ENCODE assay signal across 8 cellular contexts in the genomic region with DNA sequence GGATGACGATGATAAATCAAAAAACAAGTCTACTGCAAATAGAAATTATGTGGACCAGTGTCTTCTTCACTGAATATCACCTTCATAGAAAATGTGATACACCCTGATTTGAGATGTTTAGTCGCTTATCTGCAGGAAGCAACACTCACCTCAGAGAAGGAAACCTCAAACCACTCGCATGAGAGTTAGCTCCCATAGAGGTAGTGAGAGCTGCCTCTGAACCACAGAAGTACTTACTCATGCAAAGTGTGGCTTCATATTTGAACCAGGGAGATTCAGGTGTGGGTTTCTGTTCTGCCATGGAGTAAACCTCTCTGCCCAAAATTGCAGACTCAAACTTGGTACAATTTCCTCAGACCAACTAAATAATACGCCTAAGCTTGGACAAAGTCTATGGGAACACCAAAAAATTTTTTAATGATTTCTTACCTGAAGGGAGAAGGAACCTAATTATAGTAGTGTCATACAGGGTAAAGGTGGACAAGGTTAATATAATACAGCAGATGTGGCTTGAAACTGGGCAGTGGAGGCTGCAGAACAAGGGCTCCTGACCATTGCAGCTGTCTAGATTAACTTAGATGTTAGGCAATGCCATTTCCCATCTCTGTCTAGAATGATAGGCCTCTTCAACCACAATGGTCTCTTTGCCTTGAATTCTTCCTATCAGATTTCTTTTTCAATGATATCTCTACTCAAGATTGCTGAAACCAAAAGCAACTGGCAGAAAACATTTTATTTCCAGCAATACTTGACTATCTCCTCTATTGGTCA. TPM values are rescaled to one million over a fixed set of nuclear protein-coding genes. Genes with fewer than 3 reads are reported as not detected.
DNase-seq lines count a peak whose midpoint lies in the region; ATAC-seq, FAIRE-seq and TF ChIP-seq lines count a peak whose summit lies in the region.

No MANE protein-coding gene starts in this region.

- H3K27ac ChIP-seq in K562 (ENCODE audit: extremely low read depth, low read depth, low read length) (no peak overlapping the region), stomach (peak overlapping the region in 2 of 5 donors; percentile 1 to 57)

- WGBS in K562 (ENCODE audit: insufficient coverage, low coverage, missing lambda C conversion rate) = 18% methylated on average over 4 of the region's 4 CpGs
- WGBS in stomach, 5 donors = 62 to 87% (median 75%) methylated on average over 4 of the region's 4 CpGs

- H3K9me1 ChIP-seq in K562 (ENCODE audit: control insufficient read depth, insufficient read depth, low read length) = no peaks in the 10 kb centered on the region

- H2AFZ ChIP-seq in K562 (ENCODE audit: low read depth, low read length) = no peak overlapping the region

- POLR2A ChIA-PET in K562 (lab: Yijun Ruan, JAX) = no interaction called here

- H3K9ac ChIP-seq in K562 (ENCODE audit: insufficient read depth in 1 of 2, low read depth in 2 of 2, low read length in 2 of 2) = no peak overlapping the region

- ATAC-seq in GM18909 (IDR thresholded peaks at IDR 0.05; ENCODE audit: poor library complexity, unreplicated experiment) = peak; percentile 97
- peak; percentile 98 for ATAC-seq in HG03025 (IDR thresholded peaks at IDR 0.05; ENCODE audit: low FRiP score, unreplicated experiment)
- peak; percentile 68 for ATAC-seq in K562

- FAIRE-seq in K562 (lab: Jason Lieb, UNC) = peak; percentile 75

- TF ChIP-seq POLR2A in K562 (conservative IDR thresholded peaks at IDR 0.05) = no peak
- TF ChIP-seq POLR2A in stomach (IDR thresholded peaks at IDR 0.05) = no peak

- H3K4me1 ChIP-seq in K562 (replicated peaks in 1 of 2; ENCODE audit: control insufficient read depth in 2 of 2, insufficient read depth in 2 of 2, low read length in 2 of 2) (peaks cover 0 to 30% of the 10 kb centered on the region in 2 experiments; a peak in 2 of 5 replicates), stomach (peaks cover 3 to 28% (median 9%) of the 10 kb centered on the region in 4 donors)

- no peak overlapping the region for H3K4me2 ChIP-seq in K562 (ENCODE audit: insufficient read depth, low read length)

- no TSS peak for BruUV-seq in K562 (replicated peaks; lab: Mats Ljungman, UMichigan)

- H3K9me3 ChIP-seq in K562 (replicated peaks; ENCODE audit: control insufficient read depth, insufficient read depth, low read depth, low read length) (no peaks in the 10 kb centered on the region), stomach (no peaks in the 10 kb centered on the region)

- no peaks in the 10 kb centered on the region for H3K79me2 ChIP-seq in K562 (ENCODE audit: control insufficient read depth, insufficient read depth, low read length)

- H3K4me3 ChIP-seq in K562 (no peak overlapping the region), stomach (no peak overlapping the region)

- no peaks in the 10 kb centered on the region for H4K20me1 ChIP-seq in K562 (replicated peaks; ENCODE audit: control insufficient read depth, insufficient read depth, low read length)

- no peak for TF ChIP-seq CTCF in K562 (IDR thresholded peaks at IDR 0.05 in 2 of 3, conservative IDR thresholded peaks at IDR 0.05 in 1 of 3; ENCODE audit: insufficient read depth in 2 of 3, low read depth in 1 of 3, low read length in 3 of 3)
- no peak for TF ChIP-seq CTCF in stomach (IDR thresholded peaks at IDR 0.05)

- intact Hi-C loops in K562 (cut with micrococcal nuclease) (no loop called here), stomach (cut with DNase I; ENCODE audit: low total_unique reads) (no loop called here)

- H3K36me3 ChIP-seq in K562 (ENCODE audit: control insufficient read depth, insufficient read depth, low read length) = no peaks in the 10 kb centered on the region
- H3K36me3 ChIP-seq in stomach = no peaks in the 10 kb centered on the region

- no peaks in the 10 kb centered on the region for H3K27me3 ChIP-seq in K562 (ENCODE audit: control insufficient read depth in 2 of 2, insufficient read depth in 2 of 2, low read length in 2 of 2)
- no peaks in the 10 kb centered on the region for H3K27me3 ChIP-seq in stomach

- DNase-seq in SKM-1 treated with dmso at 0.1 percent for 144 hours (lab: John Stamatoyannopoulos, UW; ENCODE audit: unreplicated experiment) (peak; percentile 79), K562 (ENCODE audit: extremely low read depth in 1 of 4, low spot score in 3 of 4) (peak in 2 of 4 experiments; percentile 22 to 34), NCI-H82 treated with DMSO at 0.1 percent for 48 hours (lab: John Stamatoyannopoulos, UW; ENCODE audit: unreplicated experiment) (no peak), stomach (no peak), DMS53 (lab: John Stamatoyannopoulos, UW) (no peak)
- DNase-seq in stimulated activated CD8-positive, alpha-beta memory T cell treated with anti-CD3 and anti-CD28 coated beads, Interleukin-7, amount 100 ng/mL, for 1 hour (ENCODE audit: low read depth in 2 of 2) = peak; percentile 31 to 47

- in situ Hi-C loops in K562 (cut with MboI) = no loop called here

- TF ChIP-seq EP300 in K562 (IDR thresholded peaks at IDR 0.05; ENCODE audit: low read length) = no peak
- TF ChIP-seq EP300 in stomach (IDR thresholded peaks at IDR 0.05) = no peak

- no peak for TF ChIP-seq RAD21 in K562 (CRISPR knock-in tag; conservative IDR thresholded peaks at IDR 0.05 in 1 of 2, IDR thresholded peaks at IDR 0.05 in 1 of 2)

- CTCF ChIA-PET in K562 (lab: Yijun Ruan, JAX; ENCODE audit: low intra/inter-chr PET ratio) = no interaction called here

TF ChIP-seq in K562, 482 proteins besides CTCF, POLR2A, EP300 and RAD21 (continues in another document):
- TF ChIP-seq STAG1 (CRISPR knock-in tag; IDR thresholded peaks at IDR 0.05; ENCODE audit: borderline replicate concordance) (no peak), ZNF140 (CRISPR knock-in tag; IDR thresholded peaks at IDR 0.05) (no peak), PCBP1 (IDR thresholded peaks at IDR 0.05; ENCODE audit: low read depth, low read length, poor library complexity, severe bottlenecking) (no peak)
- TF ChIP-seq, protein P1, sequence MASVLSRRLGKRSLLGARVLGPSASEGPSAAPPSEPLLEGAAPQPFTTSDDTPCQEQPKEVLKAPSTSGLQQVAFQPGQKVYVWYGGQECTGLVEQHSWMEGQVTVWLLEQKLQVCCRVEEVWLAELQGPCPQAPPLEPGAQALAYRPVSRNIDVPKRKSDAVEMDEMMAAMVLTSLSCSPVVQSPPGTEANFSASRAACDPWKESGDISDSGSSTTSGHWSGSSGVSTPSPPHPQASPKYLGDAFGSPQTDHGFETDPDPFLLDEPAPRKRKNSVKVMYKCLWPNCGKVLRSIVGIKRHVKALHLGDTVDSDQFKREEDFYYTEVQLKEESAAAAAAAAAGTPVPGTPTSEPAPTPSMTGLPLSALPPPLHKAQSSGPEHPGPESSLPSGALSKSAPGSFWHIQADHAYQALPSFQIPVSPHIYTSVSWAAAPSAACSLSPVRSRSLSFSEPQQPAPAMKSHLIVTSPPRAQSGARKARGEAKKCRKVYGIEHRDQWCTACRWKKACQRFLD (CRISPR knock-in tag; IDR thresholded peaks at IDR 0.05) = no peak
- TF ChIP-seq, protein P2, sequence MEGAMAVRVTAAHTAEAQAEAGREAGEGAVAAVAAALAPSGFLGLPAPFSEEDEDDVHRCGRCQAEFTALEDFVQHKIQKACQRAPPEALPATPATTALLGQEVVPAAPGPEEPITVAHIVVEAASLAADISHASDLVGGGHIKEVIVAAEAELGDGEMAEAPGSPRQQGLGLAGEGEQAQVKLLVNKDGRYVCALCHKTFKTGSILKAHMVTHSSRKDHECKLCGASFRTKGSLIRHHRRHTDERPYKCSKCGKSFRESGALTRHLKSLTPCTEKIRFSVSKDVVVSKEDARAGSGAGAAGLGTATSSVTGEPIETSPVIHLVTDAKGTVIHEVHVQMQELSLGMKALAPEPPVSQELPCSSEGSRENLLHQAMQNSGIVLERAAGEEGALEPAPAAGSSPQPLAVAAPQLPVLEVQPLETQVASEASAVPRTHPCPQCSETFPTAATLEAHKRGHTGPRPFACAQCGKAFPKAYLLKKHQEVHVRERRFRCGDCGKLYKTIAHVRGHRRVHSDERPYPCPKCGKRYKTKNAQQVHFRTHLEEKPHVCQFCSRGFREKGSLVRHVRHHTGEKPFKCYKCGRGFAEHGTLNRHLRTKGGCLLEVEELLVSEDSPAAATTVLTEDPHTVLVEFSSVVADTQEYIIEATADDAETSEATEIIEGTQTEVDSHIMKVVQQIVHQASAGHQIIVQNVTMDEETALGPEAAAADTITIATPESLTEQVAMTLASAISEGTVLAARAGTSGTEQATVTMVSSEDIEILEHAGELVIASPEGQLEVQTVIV (CRISPR knock-in tag; IDR thresholded peaks at IDR 0.05; ENCODE audit: borderline replicate concordance) = no peak
- TF ChIP-seq, protein P3, sequence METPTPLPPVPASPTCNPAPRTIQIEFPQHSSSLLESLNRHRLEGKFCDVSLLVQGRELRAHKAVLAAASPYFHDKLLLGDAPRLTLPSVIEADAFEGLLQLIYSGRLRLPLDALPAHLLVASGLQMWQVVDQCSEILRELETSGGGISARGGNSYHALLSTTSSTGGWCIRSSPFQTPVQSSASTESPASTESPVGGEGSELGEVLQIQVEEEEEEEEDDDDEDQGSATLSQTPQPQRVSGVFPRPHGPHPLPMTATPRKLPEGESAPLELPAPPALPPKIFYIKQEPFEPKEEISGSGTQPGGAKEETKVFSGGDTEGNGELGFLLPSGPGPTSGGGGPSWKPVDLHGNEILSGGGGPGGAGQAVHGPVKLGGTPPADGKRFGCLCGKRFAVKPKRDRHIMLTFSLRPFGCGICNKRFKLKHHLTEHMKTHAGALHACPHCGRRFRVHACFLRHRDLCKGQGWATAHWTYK (CRISPR knock-in tag; IDR thresholded peaks at IDR 0.05) = no peak

RNA-seq across cellular contexts. Expression of a gene that starts 29.6 kb away (rescaled TPM):
- 0.65 and 0.72 TPM in 2 replicates for total RNA-seq in K562 (2011; cell fraction: chromatin; rRNA removed; ENCODE audit: low replicate concordance)
- 0.17 and 0.26 TPM in 2 replicates for total RNA-seq in K562 (2011; cell fraction: nucleolus; rRNA removed)
- total RNA-seq in K562 (2011; cell fraction: nucleoplasm; rRNA removed) = 0.44 and 0.53 TPM in 2 replicates
- total RNA-seq in K562 (2014; rRNA removed) (0.69 and 0.91 TPM in 2 replicates), K562 (2014; rRNA removed; fragmentation: Illumina TruSeq; extraction: Trizol) (1.5 TPM in 2 replicates), K562 (2015; rRNA removed; fragmentation: Illumina TruSeq; extraction: Trizol) (1.8 and 1.9 TPM in 2 replicates), K562 (2021) (1.3 TPM in 2 replicates), stomach (10 to 100 TPM in 2 of 5 donors, 1 to 10 TPM in 2, under 1 TPM in 1; 0.29 to 56.6 (median 4.5) TPM)
- polyA plus RNA-seq in K562 (2011; rRNA removed) (1.2 TPM in 2 replicates), K562 (2014; fragmentation: Illumina TruSeq; extraction: Trizol) (0.93 and 1.2 TPM in 2 replicates), K562 (2014; fragmentation: Nextera tagmentation; extraction: Ambion mirVana) (1 to 10 TPM; 2.8 to 3.3 TPM), K562 (2014; rRNA removed) (1.1 and 1.8 TPM in 2 replicates), stomach (10 to 100 TPM in 1 of 3 donors, 1 to 10 TPM in 2; 6.2 to 13.7 (median 9.0) TPM)
- 0.51 and 0.99 TPM in 2 replicates for polyA plus RNA-seq in K562 (2011; cell fraction: cytosol; rRNA removed)
- 1.0 and 1.1 TPM in 2 replicates for polyA plus RNA-seq in K562 (2011; cell fraction: nucleus; rRNA removed)
- polyA plus RNA-seq in K562 (2012) = 1.9 and 2.9 TPM in 2 replicates
- 0.99 and 1.2 TPM in 2 replicates for polyA minus RNA-seq in K562 (2011; rRNA and poly(A)+ RNA removed)
- 0.38 TPM in 1 of 2 replicates, not detected in the other for polyA minus RNA-seq in K562 (2011; cell fraction: cytosol; rRNA and poly(A)+ RNA removed)
- 0.40 and 0.56 TPM in 2 replicates for polyA minus RNA-seq in K562 (2011; cell fraction: nucleus; rRNA and poly(A)+ RNA removed)

Comparison
In these comparisons a context has a peak if more than half of its experiments do, and no peak if none do; other contexts are left out.
1. DNase-seq: peak in SKM-1 treated with dmso at 0.1 percent for 144 hours (single experiment) and stimulated activated CD8-positive, alpha-beta memory T cell treated with anti-CD3 and anti-CD28 coated beads, Interleukin-7, amount 100 ng/mL, for 1 hour (2 of 2); none in NCI-H82 treated with DMSO at 0.1 percent for 48 hours (single experiment), stomach (single experiment) and DMS53 (single experiment).
2. Peak in every context shown above with its lines, with median percentiles within 50 percentile points of each other: ATAC-seq.